21 cellular contexts compared by ENCODE assay signal in the genomic region with DNA sequence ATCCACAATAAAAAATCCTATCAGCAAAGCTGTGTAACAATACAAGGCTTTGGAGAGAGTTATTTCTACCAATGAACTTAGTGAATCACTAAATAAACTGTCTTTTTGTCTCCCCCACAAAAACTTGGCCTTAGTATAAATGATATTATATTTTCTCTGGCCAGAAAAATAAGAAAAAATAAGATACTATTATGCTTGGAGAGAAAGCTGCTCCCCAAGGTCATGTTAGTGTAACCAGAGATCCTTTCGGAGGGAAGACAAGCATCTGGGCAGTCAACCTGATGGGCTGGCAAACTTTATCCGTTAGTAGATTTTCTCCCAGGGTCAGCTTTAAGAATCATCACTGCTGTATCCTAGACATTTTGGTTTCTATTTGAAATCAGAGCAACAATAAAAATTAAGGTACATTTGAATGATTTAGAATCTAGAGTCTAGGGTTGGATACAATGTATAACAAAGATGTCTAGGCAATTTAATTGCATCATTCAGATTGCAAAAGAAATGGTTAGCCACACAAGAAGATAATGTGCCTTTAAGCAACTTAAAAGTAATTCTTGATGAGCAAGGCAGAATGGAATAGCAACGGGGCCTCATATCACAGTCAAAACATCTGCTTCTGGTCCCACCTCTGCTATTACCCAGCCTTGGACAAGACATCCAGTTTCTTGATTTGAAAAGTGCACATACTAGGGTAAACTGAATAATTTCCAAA.
DNase-seq lines count a peak whose midpoint lies in the region; ATAC-seq and TF ChIP-seq lines count a peak whose summit lies in the region.
"Had no signal": no experiment of that assay in that cellular context is flagged by ENCODE, and none has a peak within 500 bp of the region (broad histone marks: within the 10 kb centered on the region; RNA-seq: fewer than 3 reads in every experiment).

No MANE protein-coding gene starts in this region.

- H3K4me3 ChIP-seq in NB4 (ENCODE audit: low read depth, low read length) (no peak overlapping the region), fibroblast of lung (replicated peaks in 1 of 4; ENCODE audit: control extremely low read depth in 1 of 4, insufficient read depth in 1 of 4, low read depth in 3 of 4, low read length in 4 of 4) (no peak overlapping the region), osteoblast (ENCODE audit: insufficient read depth, low read length) (peak overlapping the region; percentile 30), heart right ventricle (no peak overlapping the region)
- H3K4me3 ChIP-seq: MG63, Peyer's patch had no signal

- 66 to 83% methylated on average over 3 of the region's 3 CpGs for WGBS in heart right ventricle, 2 donors

- H3K27me3 ChIP-seq in fibroblast of lung (ENCODE audit: control insufficient read depth, insufficient read depth, low read length) (no peaks in the 10 kb centered on the region), osteoblast (ENCODE audit: insufficient read depth, low read length) (no peaks in the 10 kb centered on the region), heart right ventricle (no peaks in the 10 kb centered on the region)
- H3K27me3 ChIP-seq: MG63, Peyer's patch had no signal

- no peak overlapping the region for H3K4me3 Mint-ChIP-seq in T-cell
- H3K4me3 Mint-ChIP-seq: CD8-positive, alpha-beta memory T cell had no signal

- H3K4me1 ChIP-seq in fibroblast of lung (ENCODE audit: control insufficient read depth, extremely low read depth, insufficient read depth, low read length) (no peaks in the 10 kb centered on the region), osteoblast (ENCODE audit: insufficient read depth, low read length) (peaks cover 16% of the 10 kb centered on the region), heart right ventricle (no peaks in the 10 kb centered on the region)
- H3K4me1 ChIP-seq: Peyer's patch had no signal

- DNase-seq in GF-D8 (lab: John Stamatoyannopoulos, UW) (peak; percentile 27), NB4 (ENCODE audit: low read depth) (peak; percentile 26), fibroblast of lung (ENCODE audit: low read depth in 2 of 2) (peak; percentile 12 to 27), osteoblast (ENCODE audit: insufficient read length, low spot score, missing footprints) (no peak), T-cell (no peak), heart right ventricle (no peak)
- no peak for DNase-seq in effector CD4-positive, alpha-beta T cell
- DNase-seq: Calu3; CD8-positive, alpha-beta memory T cell; DMS153; Kasumi-1; NCI-H1694; NCI-H2081; NCI-H2171; NCI-H345; NCI-H524; NCI-H774; NK-92 treated with Interleukin-12 subunit alpha and Interleukin-12 subunit beta, amount 100 ng/mL, for 24 hours; Peyer's patch had no signal

- H3K27me3 Mint-ChIP-seq in T-cell: no peaks in the 10 kb centered on the region
- H3K27me3 Mint-ChIP-seq: CD8-positive, alpha-beta memory T cell had no signal

- no peak overlapping the region for H3K9ac ChIP-seq in fibroblast of lung (ENCODE audit: insufficient read depth, low read length)

- no peak overlapping the region for H3K4me2 ChIP-seq in fibroblast of lung (ENCODE audit: extremely low read depth, insufficient read depth, low read length)
- peak overlapping the region; percentile 67 for H3K4me2 ChIP-seq in osteoblast (ENCODE audit: insufficient read depth, low read length)

- no peak overlapping the region for H3K27ac ChIP-seq in fibroblast of lung (ENCODE audit: insufficient read depth, low read length)
- peak overlapping the region; percentile 41 for H3K27ac ChIP-seq in osteoblast (ENCODE audit: low read depth, low read length)
- no peak overlapping the region for H3K27ac ChIP-seq in heart right ventricle
- H3K27ac ChIP-seq: C4-2B, Peyer's patch had no signal

- CTCF ChIA-PET in T-cell (lab: Charles Lee): no interaction called here

- H2AFZ ChIP-seq in fibroblast of lung (ENCODE audit: low read length) (no peak overlapping the region), osteoblast (ENCODE audit: low read length) (peak overlapping the region; percentile 2)

- peaks cover 65% of the 10 kb centered on the region for H3K36me3 Mint-ChIP-seq in T-cell

- TF ChIP-seq POLR2A in NB4 (IDR thresholded peaks at IDR 0.05; ENCODE audit: extremely low read depth, insufficient read length): no peak

- ATAC-seq in T-cell (replicated peaks in 1 of 4) (no peak), heart right ventricle (no peak)

- H3K36me3 ChIP-seq in fibroblast of lung (ENCODE audit: control insufficient read depth, insufficient read depth, low read length) (no peaks in the 10 kb centered on the region), osteoblast (ENCODE audit: insufficient read depth, low read length) (no peaks in the 10 kb centered on the region), heart right ventricle (peaks cover 0 to 20% (median 0%) of the 10 kb centered on the region in 9 donors)
- H3K36me3 ChIP-seq: MG63, Peyer's patch had no signal

- peaks cover 16 to 20% (median 16%) of the 10 kb centered on the region in 3 donors for H3K9me3 Mint-ChIP-seq in T-cell

- H3K27ac Mint-ChIP-seq in T-cell: no peak overlapping the region
- H3K27ac Mint-ChIP-seq: CD8-positive, alpha-beta memory T cell had no signal

- H4K20me1 ChIP-seq in fibroblast of lung (ENCODE audit: control insufficient read depth, extremely low read depth, insufficient read depth, low read length): no peaks in the 10 kb centered on the region
- H4K20me1 ChIP-seq in osteoblast (ENCODE audit: insufficient read depth, low read length): no peaks in the 10 kb centered on the region

- TF ChIP-seq CTCF in NB4 (IDR thresholded peaks at IDR 0.05; ENCODE audit: low read depth, low read length) (no peak), fibroblast of lung (conservative IDR thresholded peaks at IDR 0.05 in 1 of 2, IDR thresholded peaks at IDR 0.05 in 1 of 2; ENCODE audit: low read depth in 1 of 2, low read length in 2 of 2) (no peak), osteoblast (IDR thresholded peaks at IDR 0.05; ENCODE audit: extremely low read depth, low read depth, low read length) (no peak), heart right ventricle (IDR thresholded peaks at IDR 0.05) (no peak)

- H3K9me3 ChIP-seq in fibroblast of lung (ENCODE audit: control insufficient read depth, insufficient read depth, low read depth, low read length) (no peaks in the 10 kb centered on the region), osteoblast (ENCODE audit: low read depth, low read length) (no peaks in the 10 kb centered on the region), heart right ventricle (peaks cover 0 to 23% (median 12%) of the 10 kb centered on the region in 11 donors)

- intact Hi-C loops in heart right ventricle (cut with DNase I): no loop called here

- H3K79me2 ChIP-seq in fibroblast of lung (ENCODE audit: control insufficient read depth, insufficient read depth, low read length) (no peaks in the 10 kb centered on the region), osteoblast (ENCODE audit: insufficient read depth, low read length) (no peaks in the 10 kb centered on the region)

- no peaks in the 10 kb centered on the region for H3K4me1 Mint-ChIP-seq in T-cell
- H3K4me1 Mint-ChIP-seq: CD8-positive, alpha-beta memory T cell had no signal

- POLR2A ChIA-PET in T-cell (lab: Charles Lee): no interaction called here

Comparison
In these comparisons a context has a peak if more than half of its experiments do, and no peak if none do; other contexts are left out.
1. DNase-seq: peak in GF-D8 (single experiment), NB4 (single experiment) and fibroblast of lung (2 of 2); none in osteoblast (single experiment), effector CD4-positive, alpha-beta T cell (single experiment), T-cell (0 of 34) and heart right ventricle (0 of 2).